In genomic region chrX:68286980-68287379, GRCh38 we compare ENCODE assay signal across 37 cellular contexts.
"Had no signal": no experiment of that assay in that cellular context is flagged by ENCODE, and none has a peak within 500 bp of the region (broad histone marks: within the 10 kb centered on the region; RNA-seq: fewer than 3 reads in every experiment).

No MANE protein-coding gene starts in this region.

- H3K9me3 ChIP-seq: adrenal gland, body of pancreas, breast epithelium had no signal

- H3K27ac ChIP-seq: adrenal gland, body of pancreas, brain microvascular endothelial cell, breast epithelium, VCaP had no signal

- H3K27me3 ChIP-seq: body of pancreas, brain microvascular endothelial cell had no signal

- H3K27me3 Mint-ChIP-seq: activated B cell treated with CpG ODN at 0.5 μM for 24 hours; activated CD4-positive, alpha-beta memory T cell treated with anti-CD3 and anti-CD28 coated beads for 36 hours; activated CD4-positive, alpha-beta T cell treated with anti-CD3 and anti-CD28 coated beads, Interleukin-2, amount 10 ng/mL, durations not matched to agents 24 days and 14 days; activated CD8-positive, alpha-beta T cell treated with anti-CD3 and anti-CD28 coated beads for 36 hours; activated naive CD8-positive, alpha-beta T cell treated with anti-CD3 and anti-CD28 coated beads for 36 hours had no signal

- H3K36me3 Mint-ChIP-seq: activated CD4-positive, alpha-beta memory T cell treated with anti-CD3 and anti-CD28 coated beads for 36 hours; activated naive CD4-positive, alpha-beta T cell treated with anti-CD3 and anti-CD28 coated beads, Interleukin-2, amount 50 U/mL, for 72 hours; activated naive CD8-positive, alpha-beta T cell treated with anti-CD3 and anti-CD28 coated beads for 36 hours had no signal

- H3K4me1 ChIP-seq: adrenal gland, body of pancreas, breast epithelium had no signal

- H3K4me3 ChIP-seq: adrenal gland, body of pancreas, breast epithelium had no signal

- DNase-seq: activated B cell treated with CpG ODN at 0.5 μM for 24 hours; activated CD4-positive, alpha-beta memory T cell treated with anti-CD3 and anti-CD28 coated beads for 36 hours; activated CD4-positive, alpha-beta T cell treated with anti-CD3 and anti-CD28 coated beads for 4 hours; activated CD4-positive, alpha-beta T cell treated with anti-CD3 and anti-CD28 coated beads, Interleukin-2, amount 10 ng/mL, durations not matched to agents 24 days and 14 days; activated CD4-positive, alpha-beta T cell treated with anti-CD3 and anti-CD28 coated beads, Interleukin-2, amount 50 U/mL, for 1 hour; activated CD4-positive, alpha-beta T cell treated with anti-CD3 and anti-CD28 coated beads, Interleukin-2, amount 50 U/mL, for 4 hours; activated CD4-positive, CD25-positive, alpha-beta regulatory T cell treated with anti-CD3 and anti-CD28 coated beads, Interleukin-2, amount 50 U/mL, for 72 hours; activated CD8-positive, alpha-beta memory T cell treated with anti-CD3 and anti-CD28 coated beads, Interleukin-2, amount 50 U/mL, for 4 hours; activated CD8-positive, alpha-beta T cell treated with anti-CD3 and anti-CD28 coated beads for 36 hours; activated effector memory CD4-positive, alpha-beta T cell treated with anti-CD3 and anti-CD28 coated beads, Interleukin-2, amount 50 U/mL, for 16 hours; activated gamma-delta T cell treated with Interleukin-2 at 50 U/mL for 16 hours; activated naive CD4-positive, alpha-beta T cell; activated naive CD4-positive, alpha-beta T cell treated with anti-CD3 and anti-CD28 coated beads for 36 hours; activated naive CD4-positive, alpha-beta T cell treated with anti-CD3 and anti-CD28 coated beads, Interleukin-2, amount 50 U/mL, for 16 hours; activated naive CD8-positive, alpha-beta T cell treated with anti-CD3 and anti-CD28 coated beads for 36 hours; activated T-cell treated with anti-CD3 and anti-CD28 coated beads for 4 hours; activated T-cell treated with anti-CD3 and anti-CD28 coated beads, Interleukin-2, amount 50 U/mL, for 1 hour; activated T-cell treated with anti-CD3 and anti-CD28 coated beads, Interleukin-2, amount 50 U/mL, for 4 hours; activated T-cell treated with anti-CD3 and anti-CD28 coated beads, Interleukin-2, amount 50 U/mL, for 72 hours; adrenal gland; amniotic stem cell; aorta; body of pancreas; brain microvascular endothelial cell; central memory CD4-positive, alpha-beta T cell; T-helper 1 cell; T-helper 2 cell; T-helper 9 cell had no signal

- H3K4me1 Mint-ChIP-seq: activated B cell treated with CpG ODN at 0.5 μM for 24 hours; activated CD4-positive, alpha-beta T cell treated with anti-CD3 and anti-CD28 coated beads, Interleukin-2, amount 10 ng/mL, durations not matched to agents 24 days and 14 days; activated naive CD8-positive, alpha-beta T cell treated with anti-CD3 and anti-CD28 coated beads for 36 hours; activated T-helper 17 cell treated with anti-CD3 and anti-CD28 coated beads, Interleukin-2, amount 50 U/mL, for 72 hours had no signal

- H3K27ac Mint-ChIP-seq: activated B cell treated with CpG ODN at 0.5 μM for 24 hours; activated CD4-positive, alpha-beta memory T cell treated with anti-CD3 and anti-CD28 coated beads for 36 hours; activated CD4-positive, alpha-beta T cell treated with anti-CD3 and anti-CD28 coated beads, Interleukin-2, amount 10 ng/mL, durations not matched to agents 24 days and 14 days; activated CD8-positive, alpha-beta T cell treated with anti-CD3 and anti-CD28 coated beads for 36 hours; activated naive CD4-positive, alpha-beta T cell treated with anti-CD3 and anti-CD28 coated beads for 36 hours; activated naive CD4-positive, alpha-beta T cell treated with anti-CD3 and anti-CD28 coated beads, Interleukin-2, amount 50 U/mL, for 72 hours; activated naive CD8-positive, alpha-beta T cell treated with anti-CD3 and anti-CD28 coated beads for 36 hours; activated T-cell treated with anti-CD3 and anti-CD28 coated beads, Interleukin-2, amount 50 U/mL, for 72 hours; activated T-helper 1 cell treated with anti-CD3 and anti-CD28 coated beads, Interleukin-12 subunit alpha, Interleukin-12 subunit beta, Interleukin-2, Interleukin-4 antibody, amounts not matched to agents 30 ng/mL and 10 ng/mL and 1 ng/mL, durations not matched to agents 14 hours and 24 hours and 36 hours; activated T-helper 17 cell treated with anti-CD3 and anti-CD28 coated beads, Interleukin-2, amount 50 U/mL, for 72 hours; T-helper 1 cell treated with Interleukin-12 subunit alpha and Interleukin-12 subunit beta and Interleukin-4 antibody, amounts not matched to agents 30 μg/mL and 1 μg/mL, for 36 hours; T-helper 2 cell treated with Interferon-gamma antibody and Interleukin-4, amounts not matched to agents 5 μg/mL and 100 μg/mL, for 36 hours had no signal

- ATAC-seq: activated CD8-positive, alpha-beta T cell treated with anti-CD3 and anti-CD28 coated beads for 36 hours; activated naive CD4-positive, alpha-beta T cell treated with anti-CD3 and anti-CD28 coated beads, Interleukin-2, amount 50 U/mL, for 72 hours; activated T-cell treated with anti-CD3 and anti-CD28 coated beads, Interleukin-2, amount 50 U/mL, for 4 hours; activated T-cell treated with anti-CD3 and anti-CD28 coated beads, Interleukin-2, amount 50 U/mL, for 72 hours; activated T-helper 17 cell treated with anti-CD3 and anti-CD28 coated beads, Interleukin-2, amount 50 U/mL, for 72 hours; body of pancreas had no signal

- H3K36me3 ChIP-seq: adrenal gland, brain microvascular endothelial cell, breast epithelium had no signal

- H3K4me3 Mint-ChIP-seq: activated B cell treated with CpG ODN at 0.5 μM for 24 hours; activated CD4-positive, alpha-beta memory T cell treated with anti-CD3 and anti-CD28 coated beads for 36 hours; activated CD4-positive, alpha-beta T cell treated with anti-CD3 and anti-CD28 coated beads, Interleukin-2, amount 10 ng/mL, durations not matched to agents 24 days and 14 days; activated CD8-positive, alpha-beta T cell treated with anti-CD3 and anti-CD28 coated beads for 36 hours; activated naive CD4-positive, alpha-beta T cell treated with anti-CD3 and anti-CD28 coated beads for 36 hours; activated naive CD8-positive, alpha-beta T cell treated with anti-CD3 and anti-CD28 coated beads for 36 hours; activated T-cell treated with anti-CD3 and anti-CD28 coated beads, Interleukin-2, amount 50 U/mL, for 4 hours; activated T-cell treated with anti-CD3 and anti-CD28 coated beads, Interleukin-2, amount 50 U/mL, for 72 hours; activated T-helper 1 cell treated with anti-CD3 and anti-CD28 coated beads, Interleukin-12 subunit alpha, Interleukin-12 subunit beta, Interleukin-2, Interleukin-4 antibody, amounts not matched to agents 30 ng/mL and 10 ng/mL and 1 ng/mL, durations not matched to agents 14 hours and 24 hours and 36 hours; activated T-helper 17 cell treated with anti-CD3 and anti-CD28 coated beads, Interleukin-2, amount 50 U/mL, for 72 hours; T-helper 1 cell treated with Interleukin-12 subunit alpha and Interleukin-12 subunit beta and Interleukin-4 antibody, amounts not matched to agents 30 μg/mL and 1 μg/mL, for 36 hours; T-helper 2 cell treated with Interferon-gamma antibody and Interleukin-4, amounts not matched to agents 5 μg/mL and 100 μg/mL, for 36 hours had no signal

- FAIRE-seq: astrocyte, TTC549 had no signal

- H3K9me3 Mint-ChIP-seq: activated B cell treated with CpG ODN at 0.5 μM for 24 hours; activated CD4-positive, alpha-beta memory T cell treated with anti-CD3 and anti-CD28 coated beads for 36 hours; activated CD4-positive, alpha-beta T cell treated with anti-CD3 and anti-CD28 coated beads, Interleukin-2, amount 10 ng/mL, durations not matched to agents 24 days and 14 days; activated CD8-positive, alpha-beta T cell treated with anti-CD3 and anti-CD28 coated beads for 36 hours; activated naive CD4-positive, alpha-beta T cell treated with anti-CD3 and anti-CD28 coated beads for 36 hours; activated naive CD4-positive, alpha-beta T cell treated with anti-CD3 and anti-CD28 coated beads, Interleukin-2, amount 50 U/mL, for 72 hours; activated naive CD8-positive, alpha-beta T cell treated with anti-CD3 and anti-CD28 coated beads for 36 hours; activated T-cell treated with anti-CD3 and anti-CD28 coated beads, Interleukin-2, amount 50 U/mL, for 4 hours; activated T-cell treated with anti-CD3 and anti-CD28 coated beads, Interleukin-2, amount 50 U/mL, for 72 hours; activated T-helper 1 cell treated with anti-CD3 and anti-CD28 coated beads, Interleukin-12 subunit alpha, Interleukin-12 subunit beta, Interleukin-2, Interleukin-4 antibody, amounts not matched to agents 30 ng/mL and 10 ng/mL and 1 ng/mL, durations not matched to agents 14 hours and 24 hours and 36 hours; T-helper 1 cell treated with Interleukin-12 subunit alpha and Interleukin-12 subunit beta and Interleukin-4 antibody, amounts not matched to agents 30 μg/mL and 1 μg/mL, for 36 hours; T-helper 2 cell treated with Interferon-gamma antibody and Interleukin-4, amounts not matched to agents 5 μg/mL and 100 μg/mL, for 36 hours had no signal
